ENCODE assay signal across 10 cellular contexts in the genomic region with DNA sequence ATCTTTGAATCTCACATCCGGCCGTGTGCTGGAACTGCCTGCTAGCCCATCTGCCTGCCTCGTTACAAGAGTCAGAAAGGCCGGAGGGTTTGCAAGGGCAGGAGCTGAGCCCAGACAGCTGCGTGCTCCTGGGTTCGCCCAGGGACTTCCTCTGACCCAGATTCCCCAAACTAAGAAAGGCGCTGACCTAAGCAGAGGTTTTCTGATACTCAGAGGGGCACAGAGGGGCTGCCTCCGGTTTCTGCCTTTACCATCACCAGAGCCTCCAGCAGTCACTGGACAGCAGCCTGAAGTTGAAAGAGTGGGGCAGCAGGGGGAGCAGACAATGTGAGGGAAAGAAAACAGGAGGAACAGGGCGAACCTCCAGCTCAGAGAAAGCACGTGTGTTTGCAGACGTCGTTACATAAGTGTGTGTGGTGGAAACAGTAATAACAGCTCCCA. TPM values are rescaled to one million over a fixed set of nuclear protein-coding genes. Genes with fewer than 3 reads are reported as not detected.
DNase-seq lines count a peak whose midpoint lies in the region; ATAC-seq and TF ChIP-seq lines count a peak whose summit lies in the region.
"Had no signal": no experiment of that assay in that cellular context is flagged by ENCODE, and none has a peak within 500 bp of the region (broad histone marks: within the 10 kb centered on the region; RNA-seq: fewer than 3 reads in every experiment).

No MANE protein-coding gene starts in this region.

- peak; percentile 27 for TF ChIP-seq CTCF in fibroblast of pulmonary artery (IDR thresholded peaks at IDR 0.05; ENCODE audit: low read length, missing control alignments)
- TF ChIP-seq CTCF in vagina (IDR thresholded peaks at IDR 0.05): peak in 1 of 3 experiments; percentile 36

- ATAC-seq in SK-N-SH treated with all-trans-retinoic acid at 6 μM for 48 hours: peak; percentile 45; the same call in 2 of the 3 replicates

- no peaks in the 10 kb centered on the region for H3K36me3 ChIP-seq in vagina

- H3K27ac ChIP-seq in vagina: peak overlapping the region; percentile 34

- TF ChIP-seq POLR2A in vagina (IDR thresholded peaks at IDR 0.05): no peak

- H3K9me3 ChIP-seq in vagina: no peaks in the 10 kb centered on the region

- H3K4me3 ChIP-seq in fibroblast of pulmonary artery (replicated peaks; ENCODE audit: low read depth, low read length) (no peak overlapping the region), vagina (no peak overlapping the region)

- DNase-seq in fibroblast of pulmonary artery (ENCODE audit: low read depth): peak; percentile 40
- peak; percentile 55 for DNase-seq in myocyte (ENCODE audit: low read depth)
- DNase-seq in vagina (ENCODE audit: extremely low spot score in 2 of 2): peak in 1 of 2 donors; percentile 94
- DNase-seq in NCI-H2227 (lab: John Stamatoyannopoulos, UW; ENCODE audit: unreplicated experiment): no peak
- DNase-seq in activated naive CD4-positive, alpha-beta T cell treated with Interleukin-2 at 50 U/mL for 16 hours: no peak
- DNase-seq in GM19240 (ENCODE audit: insufficient read length, low spot score): no peak
- DNase-seq: activated naive CD4-positive, alpha-beta T cell treated with anti-CD3 and anti-CD28 coated beads, Interleukin-2, amount 50 U/mL, for 16 hours; NCI-H1930; T-helper 2 cell had no signal

- no peaks in the 10 kb centered on the region for H3K4me1 ChIP-seq in vagina

- no peaks in the 10 kb centered on the region for H3K27me3 ChIP-seq in vagina

- intact Hi-C loops in vagina (cut with DNase I): loop anchor here (10.0 kb wide), 1 partner anchor 68 kb away; no protein-coding TSS in a partner anchor

TF ChIP-seq in SK-N-SH treated with all-trans-retinoic acid at 6 μM for 48 hours, 23 proteins besides CTCF, POLR2A, EP300 and RAD21:
- TF ChIP-seq BACH2 (CRISPR knock-in tag; IDR thresholded peaks at IDR 0.05; ENCODE audit: borderline replicate concordance): no peak
- TF ChIP-seq TOX (CRISPR knock-in tag; IDR thresholded peaks at IDR 0.05; ENCODE audit: borderline replicate concordance): no peak
- TF ChIP-seq ZC3H10 (CRISPR knock-in tag; IDR thresholded peaks at IDR 0.05): no peak

RNA-seq across cellular contexts. Expression of a gene that starts 33.4 kb away (rescaled TPM):
- total RNA-seq in myocyte (7.7 and 17.4 TPM in 2 replicates), vagina (35.4 TPM)
- polyA plus RNA-seq in myocyte (2012): 2.3 TPM

Comparison
In these comparisons a context has a peak if more than half of its experiments do, and no peak if none do; other contexts are left out.
1. DNase-seq: peak in fibroblast of pulmonary artery (single experiment) and myocyte (single experiment); none in NCI-H2227 (single experiment), activated naive CD4-positive, alpha-beta T cell treated with Interleukin-2 at 50 U/mL for 16 hours (single experiment) and GM19240 (single experiment).